ENCODE assay signal across 8 cellular contexts in the genomic region with DNA sequence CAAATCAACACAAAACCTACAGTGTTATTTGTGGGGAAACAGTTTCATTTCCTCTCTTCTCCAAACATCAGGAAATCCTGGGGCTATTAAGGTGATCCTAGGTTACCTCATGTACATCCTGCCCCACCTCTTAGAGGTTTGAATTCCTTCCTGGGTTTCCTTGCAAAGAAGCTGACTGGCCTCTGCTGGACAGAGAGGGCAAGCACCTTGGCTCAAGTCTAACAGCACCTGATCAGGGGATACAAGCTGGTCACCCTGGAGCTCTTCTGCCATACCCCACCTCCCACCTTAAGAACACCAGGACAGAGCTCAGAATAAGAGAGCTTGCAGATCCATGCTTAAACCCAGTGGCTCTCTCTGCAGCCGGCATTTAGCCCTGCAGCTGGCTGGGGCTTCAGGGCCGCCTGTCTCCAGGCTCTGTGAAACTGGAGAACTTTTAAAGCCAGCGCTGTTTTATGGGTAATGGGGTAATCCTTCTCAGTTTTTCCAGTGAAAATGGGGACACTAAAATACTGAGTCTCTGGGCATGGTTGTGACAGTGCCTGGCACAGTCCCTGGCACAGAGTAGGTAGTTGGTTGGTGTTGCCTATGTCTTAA.
DNase-seq lines count a peak whose midpoint lies in the region; ATAC-seq, FAIRE-seq and TF ChIP-seq lines count a peak whose summit lies in the region.

No MANE protein-coding gene starts in this region.

- no peaks in the 10 kb centered on the region for H3K9me3 ChIP-seq in HepG2 (ENCODE audit: low read length)

- WGBS in HepG2 (ENCODE audit: low lambda C conversion rate), result 32% methylated on average over 3 of the region's 3 CpGs

- no peak for TF ChIP-seq RAD21 in HepG2 (CRISPR knock-in tag; IDR thresholded peaks at IDR 0.05)

- no peaks in the 10 kb centered on the region for H4K20me1 ChIP-seq in HepG2 (ENCODE audit: insufficient read depth, low read length)

- H3K79me2 ChIP-seq in HepG2 (ENCODE audit: insufficient read depth, low read length), result no peaks in the 10 kb centered on the region

- in situ Hi-C loops in HepG2 (cut with HindIII; ENCODE audit: extremely low pct_ligation_motif_present, low pct_unique_long_range_greater_than_20kb), result no loop called here

- intact Hi-C loops in HepG2 (cut with micrococcal nuclease; ENCODE audit: unreplicated experiment), result no loop called here

- H3K9ac ChIP-seq in HepG2 (ENCODE audit: insufficient read depth, low read depth, low read length), result no peak overlapping the region

- no peak for TF ChIP-seq POLR2A in HepG2 (IDR thresholded peaks at IDR 0.05; ENCODE audit: insufficient read depth in 1 of 2, low read depth in 2 of 2, low read length in 2 of 2)

- H3K36me3 ChIP-seq in HepG2 (replicated peaks in 1 of 2; ENCODE audit: control insufficient read depth in 1 of 2, insufficient read depth in 2 of 2, low read length in 2 of 2), result no peaks in the 10 kb centered on the region

- H3K4me2 ChIP-seq in HepG2 (ENCODE audit: low read depth, low read length), result no peak overlapping the region

- ATAC-seq in HepG2 (peak; percentile 82), HG03460 (IDR thresholded peaks at IDR 0.05; ENCODE audit: unreplicated experiment) (no peak)

- peaks cover 0 to 3% of the 10 kb centered on the region in 2 experiments; a peak in 2 of 5 replicates for H3K27me3 ChIP-seq in HepG2 (ENCODE audit: control insufficient read depth in 1 of 2, insufficient read depth in 2 of 2, low read length in 2 of 2)

- H3K4me1 ChIP-seq in HepG2 (ENCODE audit: insufficient read depth, low read length), result no peaks in the 10 kb centered on the region

- BruUV-seq in HepG2 (replicated peaks; lab: Mats Ljungman, UMichigan), result no TSS peak

- H3K4me3 ChIP-seq in cardiac fibroblast (replicated peaks in 1 of 2; ENCODE audit: low read depth in 2 of 2, low read length in 2 of 2) (no peak overlapping the region), HepG2 (replicated peaks in 1 of 3; ENCODE audit: insufficient read depth in 1 of 3, low read depth in 2 of 3, low read length in 3 of 3) (no peak overlapping the region)

- CTCF ChIA-PET in HepG2 (lab: Yijun Ruan, JAX; ENCODE audit: low intra/inter-chr PET ratio, low total read pairs), result no interaction called here

- POLR2A ChIA-PET in HepG2 (lab: Yijun Ruan, JAX), result no interaction called here

- H3K27ac ChIP-seq in HepG2 (ENCODE audit: extremely low read length, insufficient read depth, low read length), result no peak overlapping the region

- DNase-seq in DMS153 treated with DMSO at 0.1 percent for 48 hours (lab: John Stamatoyannopoulos, UW; ENCODE audit: unreplicated experiment) (peak; percentile 59), NCI-H1092 (lab: John Stamatoyannopoulos, UW) (peak; percentile 64), cardiac fibroblast (ENCODE audit: low read depth in 2 of 2) (peak; percentile 47 to 51), HepG2 (ENCODE audit: low spot score) (no peak), NCI-H524 treated with DMSO at 0.1 percent for 48 hours (lab: John Stamatoyannopoulos, UW) (no peak), NCI-H187 treated with DMSO at 0.1 percent for 48 hours (lab: John Stamatoyannopoulos, UW) (no peak)
- no peak for DNase-seq in activated naive CD4-positive, alpha-beta T cell (lab: John Stamatoyannopoulos, UW)

- FAIRE-seq in HepG2 (lab: Jason Lieb, UNC), result no peak

- no peak for TF ChIP-seq EP300 in HepG2 (IDR thresholded peaks at IDR 0.05; ENCODE audit: low read depth in 2 of 2, low read length in 2 of 2)
- TF ChIP-seq EP300 in HepG2 (CRISPR knock-in tag; IDR thresholded peaks at IDR 0.05; ENCODE audit: borderline replicate concordance), result no peak

- no peak overlapping the region for H2AFZ ChIP-seq in HepG2 (ENCODE audit: low read length)

- TF ChIP-seq CTCF in cardiac fibroblast (IDR thresholded peaks at IDR 0.05; ENCODE audit: low read depth, low read length) (peak; percentile 57), HepG2 (CRISPR knock-in tag; IDR thresholded peaks at IDR 0.05) (peak; percentile 61)

TF ChIP-seq in HepG2, 621 proteins besides CTCF, POLR2A, EP300 and RAD21:
- no peak for TF ChIP-seq TOE1 (CRISPR knock-in tag; IDR thresholded peaks at IDR 0.05)
- TF ChIP-seq, protein P1, sequence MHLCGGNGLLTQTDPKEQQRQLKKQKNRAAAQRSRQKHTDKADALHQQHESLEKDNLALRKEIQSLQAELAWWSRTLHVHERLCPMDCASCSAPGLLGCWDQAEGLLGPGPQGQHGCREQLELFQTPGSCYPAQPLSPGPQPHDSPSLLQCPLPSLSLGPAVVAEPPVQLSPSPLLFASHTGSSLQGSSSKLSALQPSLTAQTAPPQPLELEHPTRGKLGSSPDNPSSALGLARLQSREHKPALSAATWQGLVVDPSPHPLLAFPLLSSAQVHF (CRISPR knock-in tag; IDR thresholded peaks at IDR 0.05), result no peak
- no peak for TF ChIP-seq ELF3 (CRISPR knock-in tag; IDR thresholded peaks at IDR 0.05)
- no peak for TF ChIP-seq GTF3A (CRISPR knock-in tag; conservative IDR thresholded peaks at IDR 0.05)
- TF ChIP-seq SMC3 (IDR thresholded peaks at IDR 0.05; ENCODE audit: low read length), result 0 out of 2 replicates have a peak, but pooled peaks have one; percentile 4
- no peak for TF ChIP-seq CEBPG (CRISPR knock-in tag; IDR thresholded peaks at IDR 0.05)
- peak; percentile 60 for TF ChIP-seq STAG1 (CRISPR knock-in tag; IDR thresholded peaks at IDR 0.05)

Comparison
In these comparisons a context has a peak if more than half of its experiments do, and no peak if none do; other contexts are left out.
1. DNase-seq: peak in DMS153 treated with DMSO at 0.1 percent for 48 hours (single experiment), NCI-H1092 (single experiment) and cardiac fibroblast (2 of 2); none in HepG2 (single experiment), NCI-H524 treated with DMSO at 0.1 percent for 48 hours (single experiment), activated naive CD4-positive, alpha-beta T cell (0 of 4) and NCI-H187 treated with DMSO at 0.1 percent for 48 hours (single experiment).